In the genomic region with DNA sequence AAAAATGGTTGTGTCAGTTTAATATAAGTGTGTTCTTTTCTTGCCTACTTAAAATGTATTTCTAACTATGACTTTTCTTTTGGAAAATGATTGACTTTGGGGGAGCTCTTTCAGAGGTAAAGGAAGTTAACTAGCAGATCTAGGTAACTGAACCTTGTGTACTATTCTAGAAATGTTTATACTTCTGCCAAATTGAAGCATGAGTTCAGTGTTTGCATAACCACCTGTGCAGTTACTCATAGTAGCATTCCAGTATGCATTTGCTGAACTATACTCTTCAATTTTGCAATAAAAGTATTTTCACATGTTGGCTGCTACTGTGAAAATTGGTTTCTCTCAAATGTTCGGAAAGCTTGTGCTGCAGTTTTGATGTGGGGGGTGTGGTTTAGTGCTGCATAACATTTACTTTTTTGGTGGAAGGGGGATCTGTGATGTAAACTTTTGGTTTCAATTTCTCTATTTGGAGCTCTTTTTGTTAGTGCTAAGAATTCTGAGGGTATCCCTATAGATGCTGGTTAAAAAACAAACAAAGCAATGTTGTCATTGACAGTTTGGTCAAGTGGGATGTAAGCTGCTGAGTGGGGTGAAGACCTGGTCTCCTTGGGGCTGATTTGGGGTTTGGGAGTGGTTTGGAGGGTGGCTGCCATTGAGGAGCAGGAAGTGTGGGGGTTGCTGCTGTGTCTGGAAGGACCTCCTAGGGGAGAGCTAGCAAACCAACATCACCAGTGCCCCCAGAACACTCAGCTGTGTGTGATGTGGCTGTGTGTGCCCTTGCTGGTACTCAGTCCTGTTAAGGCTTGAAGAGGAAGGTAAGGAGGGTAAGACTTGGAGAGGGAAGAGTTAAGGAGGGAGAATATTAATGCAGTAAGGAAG, we compare ENCODE assay signal across 9 cellular contexts.
DNase-seq lines count a peak whose midpoint lies in the region; ATAC-seq, FAIRE-seq and TF ChIP-seq lines count a peak whose summit lies in the region.
"Had no signal": no experiment of that assay in that cellular context is flagged by ENCODE, and none has a peak within 500 bp of the region (broad histone marks: within the 10 kb centered on the region; RNA-seq: fewer than 3 reads in every experiment).

No MANE protein-coding gene starts in this region.

- no peak for FAIRE-seq in frontal cortex (lab: Jason Lieb, UNC)
- FAIRE-seq: A204.1 had no signal

- H3K9me3 Mint-ChIP-seq in activated CD4-positive, alpha-beta T cell treated with anti-CD3 and anti-CD28 coated beads for 36 hours (ENCODE audit: low read depth): no peaks in the 10 kb centered on the region

- intact Hi-C loops in activated CD4-positive, alpha-beta T cell treated with anti-CD3 and anti-CD28 coated beads for 36 hours (cut with DNase I, micrococcal nuclease): loop anchor here in 1 of 2 experiments (5.0 kb wide), 1 partner anchor 90 kb away; a partner anchor contains a TSS

- H3K4me3 Mint-ChIP-seq in activated CD4-positive, alpha-beta T cell treated with anti-CD3 and anti-CD28 coated beads for 36 hours: peak overlapping the region; percentile 65

- POLR2A ChIA-PET in activated CD4-positive, alpha-beta T cell treated with anti-CD3 and anti-CD28 coated beads for 36 hours (lab: Charles Lee): interaction anchor here (0.7 to 1.3 kb wide), 3 partner anchors 11 to 22 kb away, joined by 3 to 5 read pairs (median 4); no protein-coding TSS in a partner anchor

- H3K27ac ChIP-seq in KMS-11: peak overlapping the region; percentile 52

- H3K79me2 ChIP-seq in KMS-11 (ENCODE audit: insufficient read depth, low read depth): peaks cover 29% of the 10 kb centered on the region; the same call in 1 of the 2 replicates

- no peak overlapping the region; the same call in 1 of the 2 replicates for H3K9ac ChIP-seq in KMS-11

- H3K36me3 ChIP-seq in KMS-11 (ENCODE audit: insufficient read depth): no peaks in the 10 kb centered on the region

- H3K27me3 ChIP-seq in KMS-11 (ENCODE audit: insufficient read depth, low read depth): no peaks in the 10 kb centered on the region

- no peaks in the 10 kb centered on the region for H3K27me3 Mint-ChIP-seq in activated CD4-positive, alpha-beta T cell treated with anti-CD3 and anti-CD28 coated beads for 36 hours

- peak overlapping the region; percentile 7; the same call in 1 of the 2 replicates for H2AFZ ChIP-seq in KMS-11 (ENCODE audit: low read depth)

- peaks cover 58% of the 10 kb centered on the region for H3K4me1 Mint-ChIP-seq in activated CD4-positive, alpha-beta T cell treated with anti-CD3 and anti-CD28 coated beads for 36 hours

- peak; percentile 51 for DNase-seq in activated CD4-positive, alpha-beta T cell treated with anti-CD3 and anti-CD28 coated beads for 36 hours
- DNase-seq in activated CD4-positive, alpha-beta T cell treated with anti-CD3 and anti-CD28 coated beads for 1 hour: no peak
- peak; percentile 9 for DNase-seq in amniotic epithelial cell (ENCODE audit: low read depth)
- DNase-seq in stimulated activated CD8-positive, alpha-beta memory T cell treated with anti-CD3 and anti-CD28 coated beads, Interleukin-4, amount 100 ng/mL, for 48 hours: peak; percentile 44
- no peak for DNase-seq in frontal cortex (ENCODE audit: low spot score in 2 of 2)
- DNase-seq in nucleus accumbens (lab: John Stamatoyannopoulos, UW): no peak

- peak overlapping the region; percentile 86 for H3K27ac Mint-ChIP-seq in activated CD4-positive, alpha-beta T cell treated with anti-CD3 and anti-CD28 coated beads for 36 hours

- no peak overlapping the region for H3K4me3 ChIP-seq in KMS-11 (IDR thresholded peaks at IDR 0.05; ENCODE audit: insufficient read depth, low read depth, low read length)

- TF ChIP-seq CTCF in KMS-11 (conservative IDR thresholded peaks at IDR 0.05; ENCODE audit: low read depth, low read length): no peak

- peaks cover 77% of the 10 kb centered on the region for H3K4me1 ChIP-seq in KMS-11 (ENCODE audit: low read depth, poor library complexity, severe bottlenecking)

- no peaks in the 10 kb centered on the region for H3K36me3 Mint-ChIP-seq in activated CD4-positive, alpha-beta T cell treated with anti-CD3 and anti-CD28 coated beads for 36 hours (ENCODE audit: low read depth)

- H3K4me2 ChIP-seq in KMS-11: peak overlapping the region; percentile 79

- peak; percentile 40 for ATAC-seq in activated CD4-positive, alpha-beta T cell treated with anti-CD3 and anti-CD28 coated beads for 36 hours
- ATAC-seq in HG02970 (IDR thresholded peaks at IDR 0.05; ENCODE audit: low FRiP score, unreplicated experiment): no peak

- H4K20me1 ChIP-seq in KMS-11 (ENCODE audit: insufficient read depth): no peaks in the 10 kb centered on the region

- CTCF ChIA-PET in activated CD4-positive, alpha-beta T cell treated with anti-CD3 and anti-CD28 coated beads for 36 hours (lab: Charles Lee): interaction anchor here (1.0 to 1.4 kb wide), 3 partner anchors 9 to 38 kb away, joined by 3 to 4 read pairs (median 3); no protein-coding TSS in a partner anchor

Comparison
In these comparisons a context has a peak if more than half of its experiments do, and no peak if none do; other contexts are left out.
1. DNase-seq: peak in activated CD4-positive, alpha-beta T cell treated with anti-CD3 and anti-CD28 coated beads for 36 hours (single experiment), amniotic epithelial cell (single experiment) and stimulated activated CD8-positive, alpha-beta memory T cell treated with anti-CD3 and anti-CD28 coated beads, Interleukin-4, amount 100 ng/mL, for 48 hours (single experiment); none in activated CD4-positive, alpha-beta T cell treated with anti-CD3 and anti-CD28 coated beads for 1 hour (single experiment), frontal cortex (0 of 2) and nucleus accumbens (0 of 56).